Comparison of ENCODE assay signal across 9 cellular contexts in the genomic region with DNA sequence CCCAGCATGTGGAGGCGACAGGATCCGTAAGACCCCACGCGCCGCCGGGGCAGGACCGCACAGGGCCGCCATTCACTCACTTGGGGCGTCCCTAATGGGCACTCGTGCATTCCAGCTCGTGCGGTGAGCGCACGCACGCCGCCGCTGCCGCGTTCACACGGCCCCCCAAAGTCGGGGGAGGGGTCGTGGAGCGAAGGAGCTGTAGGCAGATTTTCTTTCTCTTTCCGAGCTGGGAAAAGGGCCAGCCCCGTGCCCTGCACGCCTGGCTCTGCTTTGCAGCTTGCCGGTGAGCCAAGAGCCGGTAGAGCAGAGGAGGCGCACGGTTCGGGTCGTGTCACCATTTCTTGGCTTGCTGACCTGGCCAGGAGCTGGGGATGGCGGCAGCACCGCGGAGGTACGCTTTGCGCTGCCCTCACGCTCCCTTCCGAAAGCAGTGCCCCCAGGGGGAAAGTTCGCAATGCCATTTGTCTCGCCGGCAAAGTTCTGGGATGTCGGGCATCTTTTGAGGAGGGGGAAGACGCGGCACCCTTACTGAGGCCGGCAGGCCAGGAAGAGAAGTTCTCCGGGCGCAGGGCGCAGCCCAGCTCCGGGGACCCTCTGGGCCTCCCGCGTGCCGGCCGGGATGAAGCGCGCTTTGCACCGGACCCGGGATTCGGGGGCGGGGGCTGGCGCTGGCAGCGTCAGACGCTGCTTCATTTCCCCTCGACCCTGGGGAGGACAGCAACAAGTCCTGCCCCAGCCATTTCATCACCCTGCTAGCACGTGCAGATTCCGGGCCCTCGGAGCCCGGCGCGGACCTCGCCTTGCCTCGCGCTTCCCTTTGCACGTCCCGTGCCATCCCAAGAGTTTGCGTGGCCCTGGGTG. TPM values are rescaled to one million over a fixed set of nuclear protein-coding genes. Genes with fewer than 3 reads are reported as not detected.
DNase-seq lines count a peak whose midpoint lies in the region; ATAC-seq and TF ChIP-seq lines count a peak whose summit lies in the region.
"Had no signal": no experiment of that assay in that cellular context is flagged by ENCODE, and none has a peak within 500 bp of the region (broad histone marks: within the 10 kb centered on the region; RNA-seq: fewer than 3 reads in every experiment).

No MANE protein-coding gene starts in this region.

- H3K9me2 ChIP-seq in GM23338 (ENCODE audit: insufficient read depth) = no peaks in the 10 kb centered on the region

- peak overlapping the region; percentile 96 for H3K4me3 Mint-ChIP-seq in GM23338

- ATAC-seq in GM23338 = peak; percentile 2
- ATAC-seq in GM21619 (IDR thresholded peaks at IDR 0.05; ENCODE audit: unreplicated experiment) = no peak

- peaks cover 8% of the 10 kb centered on the region for H3K27me3 ChIP-seq in GM23338 (ENCODE audit: insufficient read depth)

- intact Hi-C loops in posterior vena cava (cut with DNase I) = no loop called here

- H3K4me2 ChIP-seq in GM23338 = peak overlapping the region; percentile 90

- no peak overlapping the region for H2AFZ ChIP-seq in GM23338

- peaks cover 38% of the 10 kb centered on the region for H3K27me3 Mint-ChIP-seq in GM23338 (ENCODE audit: insufficient read depth, low read depth, poor library complexity)

- peaks cover 55% of the 10 kb centered on the region for H3K4me1 Mint-ChIP-seq in GM23338

- peaks cover 68% of the 10 kb centered on the region for H3K36me3 Mint-ChIP-seq in GM23338 (ENCODE audit: low read depth)

- H3K9me3 Mint-ChIP-seq in GM23338 = peaks cover 6% of the 10 kb centered on the region

- no peak for TF ChIP-seq CTCF in GM23338 (conservative IDR thresholded peaks at IDR 0.05; ENCODE audit: low read depth in 2 of 2)

- peak overlapping the region; percentile 87 for H3K27ac Mint-ChIP-seq in GM23338
- H3K27ac Mint-ChIP-seq: activated B cell treated with CpG ODN at 0.5 μM for 24 hours had no signal

- peaks cover 17% of the 10 kb centered on the region for H3F3A ChIP-seq in GM23338 (replicated peaks; ENCODE audit: low read depth)

- peaks cover 25% of the 10 kb centered on the region for H3K4me1 ChIP-seq in GM23338 (ENCODE audit: insufficient read depth)

- no peak for DNase-seq in GM23338 (ENCODE audit: low spot score)
- peak; percentile 43 for DNase-seq in RPMI7951 (ENCODE audit: low read depth)
- DNase-seq in fibroblast of gingiva (ENCODE audit: low read depth) = peak; percentile 73
- peak; percentile 80 for DNase-seq in retina
- DNase-seq in posterior vena cava (ENCODE audit: low spot score) = no peak
- DNase-seq in activated gamma-delta T cell (lab: John Stamatoyannopoulos, UW) = no peak
- DNase-seq in activated CD4-positive, CD25-positive, alpha-beta regulatory T cell (lab: John Stamatoyannopoulos, UW) = no peak
- DNase-seq: activated B cell treated with CpG ODN at 0.5 μM for 24 hours had no signal

- peaks cover 42% of the 10 kb centered on the region for H4K20me1 ChIP-seq in GM23338 (replicated peaks; ENCODE audit: insufficient read depth)

- H3K79me2 ChIP-seq in GM23338 (replicated peaks; ENCODE audit: insufficient read depth) = peaks cover 59% of the 10 kb centered on the region

- H3K36me3 ChIP-seq in GM23338 (ENCODE audit: insufficient read depth) = peaks cover 27% of the 10 kb centered on the region

- no peak overlapping the region for H3K27ac ChIP-seq in GM23338 (ENCODE audit: low read depth)

- H3K4me3 ChIP-seq in GM23338 = peak overlapping the region; percentile 99

TF ChIP-seq in GM23338, 12 proteins besides CTCF, POLR2A, EP300 and RAD21 (continues in another document):
- no peak for TF ChIP-seq JUNB (IDR thresholded peaks at IDR 0.05; ENCODE audit: unreplicated experiment)
- TF ChIP-seq POLR2AphosphoS5 (IDR thresholded peaks at IDR 0.05; ENCODE audit: low read depth) = no peak; the same call in 1 of the 2 replicates
- no peak for TF ChIP-seq ZNF331 (CRISPR knock-in tag; IDR thresholded peaks at IDR 0.05; ENCODE audit: low read depth)
- TF ChIP-seq STAT1 (IDR thresholded peaks at IDR 0.05; ENCODE audit: unreplicated experiment) = no peak
- no peak for TF ChIP-seq ETS1 (IDR thresholded peaks at IDR 0.05)
- no peak for TF ChIP-seq REST (IDR thresholded peaks at IDR 0.05; ENCODE audit: unreplicated experiment)
- no peak for TF ChIP-seq EZH2 (IDR thresholded peaks at IDR 0.05; ENCODE audit: low read depth, unreplicated experiment)
- TF ChIP-seq EZH2phosphoT487 (IDR thresholded peaks at IDR 0.05; ENCODE audit: unreplicated experiment) = no peak
- no peak for TF ChIP-seq CREB1 (CRISPR knock-in tag; IDR thresholded peaks at IDR 0.05; ENCODE audit: low read depth)

RNA-seq across cellular contexts. Expression of gene STC2, which starts 0.9 kb away (rescaled TPM):
- total RNA-seq in GM23338 (2014; rRNA removed; shearing (Covaris generic)) = 132 and 160 TPM in 2 replicates
- polyA plus RNA-seq in GM23338 (2016; fragmentation: Nextera tagmentation; extraction: Ambion mirVana) = 25.4 and 27.3 TPM in 2 replicates
- total RNA-seq in RPMI7951 (2014; rRNA removed; shearing (Covaris generic)) = 46.1 and 68.5 TPM in 2 replicates
- total RNA-seq in posterior vena cava = 10 to 100 TPM in 1 of 2 donors, 1 to 10 TPM in 1; 4.2 to 16.6 TPM

Comparison
In these comparisons a context has a peak if more than half of its experiments do, and no peak if none do; other contexts are left out.
1. DNase-seq: peak in RPMI7951 (single experiment), fibroblast of gingiva (single experiment) and retina (single experiment); none in GM23338 (single experiment), posterior vena cava (single experiment), activated gamma-delta T cell (single experiment) and activated CD4-positive, CD25-positive, alpha-beta regulatory T cell (0 of 4).